ENCODE assay signal across 24 cellular contexts in genomic region chr20:12967932-12968331, GRCh38.
"Had no signal": no experiment of that assay in that cellular context is flagged by ENCODE, and none has a peak within 500 bp of the region (broad histone marks: within the 10 kb centered on the region; RNA-seq: fewer than 3 reads in every experiment).

No MANE protein-coding gene starts in this region.

- H3K27me3 ChIP-seq: esophagus muscularis mucosa, foreskin keratinocyte, gastroesophageal sphincter, heart left ventricle, hepatocyte, left lung had no signal

- DNase-seq: dermis blood vessel endothelial cell; dorsolateral prefrontal cortex; effector CD4-positive, alpha-beta T cell; effector memory CD4-positive, alpha-beta T cell; heart left ventricle; hypothalamus; immature natural killer cell; islet precursor cell; left cardiac atrium; left lung; left ventricle myocardium superior; lower lobe of right lung; mesenchymal stem cell; mucosa of descending colon; naive B cell had no signal

- H3K4me3 ChIP-seq: coronary artery, dorsolateral prefrontal cortex, esophagus muscularis mucosa, gastroesophageal sphincter, heart left ventricle, hepatocyte, left lung, lower lobe of right lung, mucosa of descending colon had no signal

- H3K4me1 Mint-ChIP-seq: naive B cell had no signal

- H3K4me2 ChIP-seq: hepatocyte had no signal

- H3K9me3 Mint-ChIP-seq: naive B cell had no signal

- H2AFZ ChIP-seq: hepatocyte had no signal

- H3K36me3 ChIP-seq: esophagus muscularis mucosa, gastroesophageal sphincter, heart left ventricle, left lung, lower lobe of right lung had no signal

- H3K4me3 Mint-ChIP-seq: immature natural killer cell, mesothelial cell of epicardium, naive B cell had no signal

- ATAC-seq: foreskin keratinocyte, gastroesophageal sphincter, heart left ventricle, left cardiac atrium, left lung, left ventricle myocardium superior, lower lobe of right lung, mucosa of descending colon had no signal

- H3K36me3 Mint-ChIP-seq: immature natural killer cell, naive B cell had no signal

- H3K27me3 Mint-ChIP-seq: naive B cell had no signal

- H3K4me1 ChIP-seq: esophagus muscularis mucosa, heart left ventricle, left lung, lower lobe of right lung had no signal

- H3K9me3 ChIP-seq: esophagus muscularis mucosa, gastroesophageal sphincter, heart left ventricle, left lung, lower lobe of right lung, mucosa of descending colon had no signal

- H3K27ac Mint-ChIP-seq: mesothelial cell of epicardium, naive B cell had no signal

- FAIRE-seq: colon, endothelial cell of umbilical vein, frontal cortex had no signal

- H3K27ac ChIP-seq: coronary artery, dorsolateral prefrontal cortex, esophagus muscularis mucosa, foreskin keratinocyte, gastroesophageal sphincter, heart left ventricle, hepatocyte, left lung, lower lobe of right lung had no signal
